In genomic region chr4:54709281-54709854, GRCh38 we compare ENCODE assay signal across 20 cellular contexts. TPM values are rescaled to one million over a fixed set of nuclear protein-coding genes. Genes with fewer than 3 reads are reported as not detected.
DNase-seq lines count a peak whose midpoint lies in the region; ATAC-seq and TF ChIP-seq lines count a peak whose summit lies in the region.
"Had no signal": no experiment of that assay in that cellular context is flagged by ENCODE, and none has a peak within 500 bp of the region (broad histone marks: within the 10 kb centered on the region; RNA-seq: fewer than 3 reads in every experiment).

No MANE protein-coding gene starts in this region.

- H3K4me3 Mint-ChIP-seq in activated T-helper 17 cell treated with anti-CD3 and anti-CD28 coated beads, Interleukin-2, amount 50 U/mL, for 72 hours = peak overlapping the region; percentile 34
- H3K4me3 Mint-ChIP-seq: activated CD4-positive, alpha-beta T cell treated with anti-CD3 and anti-CD28 coated beads, Interleukin-2, amount 10 ng/mL, durations not matched to agents 7 days and 5 days had no signal

- H3K23ac ChIP-seq in IMR-90 (ENCODE audit: low read depth, low read length) = peak overlapping the region; percentile 51; the same call in 1 of the 2 replicates

- POLR2A ChIA-PET in IMR-90 (lab: Charles Lee; ENCODE audit: unreplicated experiment) = no interaction called here

- H3K27ac ChIP-seq in IMR-90 (ENCODE audit: insufficient read depth, low read length) = peak overlapping the region; percentile 81; the same call in 1 of the 2 replicates
- H3K27ac ChIP-seq: coronary artery, GM23248, KMS-11 had no signal

- no peaks in the 10 kb centered on the region for H3K79me1 ChIP-seq in IMR-90 (ENCODE audit: low read depth in 1 of 2, low read length in 2 of 2)

- no peak overlapping the region for H4K8ac ChIP-seq in IMR-90 (ENCODE audit: low read depth in 2 of 2, low read length in 2 of 2)

- H4K20me1 ChIP-seq in IMR-90 (ENCODE audit: insufficient read depth, low read length) = no peaks in the 10 kb centered on the region

- H2AFZ ChIP-seq in IMR-90 (replicated peaks; ENCODE audit: low read length, poor library complexity) = no peak overlapping the region
- H2AFZ ChIP-seq: GM23248 had no signal

- TF ChIP-seq CTCF in IMR-90 (conservative IDR thresholded peaks at IDR 0.05; ENCODE audit: low read depth, low read length) = no peak

- H3K4me1 ChIP-seq in IMR-90 (ENCODE audit: control insufficient read depth, insufficient read depth, low read length) = peaks cover 9% of the 10 kb centered on the region
- H3K4me1 ChIP-seq: heart right ventricle had no signal

- H3K36me3 Mint-ChIP-seq in activated T-helper 17 cell treated with anti-CD3 and anti-CD28 coated beads, Interleukin-2, amount 50 U/mL, for 72 hours (ENCODE audit: low read depth) = no peaks in the 10 kb centered on the region
- H3K36me3 Mint-ChIP-seq: CD4-positive, CD25-positive, alpha-beta regulatory T cell had no signal

- DNase-seq in IMR-90 (peak; percentile 45), myocyte (ENCODE audit: low read depth) (peak; percentile 13)
- no peak for DNase-seq in activated CD4-positive, CD25-positive, alpha-beta regulatory T cell (lab: John Stamatoyannopoulos, UW)
- DNase-seq: activated CD4-positive, alpha-beta T cell treated with anti-CD3 and anti-CD28 coated beads, Interleukin-2, amount 10 ng/mL, durations not matched to agents 7 days and 5 days; anterior cingulate cortex; CD4-positive, CD25-positive, alpha-beta regulatory T cell; GDM1; GM23248; heart right ventricle; NCI-H187 treated with DMSO at 0.1 percent for 48 hours; NCI-H748 treated with DMSO at 0.1 percent for 48 hours; T1000; trophoblast cell had no signal

- H3K27me3 Mint-ChIP-seq in activated T-helper 17 cell treated with anti-CD3 and anti-CD28 coated beads, Interleukin-2, amount 50 U/mL, for 72 hours = no peaks in the 10 kb centered on the region
- H3K27me3 Mint-ChIP-seq: CD4-positive, CD25-positive, alpha-beta regulatory T cell had no signal

- no peak overlapping the region for H3K9ac ChIP-seq in IMR-90 (ENCODE audit: low read depth, low read length)
- H3K9ac ChIP-seq: GM23248, KMS-11 had no signal

- no peak overlapping the region for H3K4me3 ChIP-seq in IMR-90 (ENCODE audit: insufficient read depth, low read depth, low read length)
- H3K4me3 ChIP-seq: coronary artery, GM23248, heart right ventricle had no signal

- no peaks in the 10 kb centered on the region for H3K9me3 ChIP-seq in IMR-90 (ENCODE audit: control insufficient read depth, insufficient read depth, low read length)
- H3K9me3 ChIP-seq: heart right ventricle had no signal

- dilution Hi-C loops in IMR-90 (cut with HindIII; ENCODE audit: low sequenced_read_pairs, unreplicated experiment) = no loop called here

- H2BK5ac ChIP-seq in IMR-90 (ENCODE audit: low read depth, low read length, poor library complexity, severe bottlenecking) = peak overlapping the region; percentile 31

- peak overlapping the region; percentile 20 for H3K27ac Mint-ChIP-seq in activated T-helper 17 cell treated with anti-CD3 and anti-CD28 coated beads, Interleukin-2, amount 50 U/mL, for 72 hours
- H3K27ac Mint-ChIP-seq: activated CD4-positive, alpha-beta T cell treated with anti-CD3 and anti-CD28 coated beads, Interleukin-2, amount 10 ng/mL, durations not matched to agents 7 days and 5 days had no signal

- H2BK120ac ChIP-seq in IMR-90 (ENCODE audit: low read depth, low read length) = no peak overlapping the region

- no peak overlapping the region for H2AK5ac ChIP-seq in IMR-90 (ENCODE audit: low read depth, low read length)

- no peak overlapping the region for H2BK15ac ChIP-seq in IMR-90 (ENCODE audit: low read depth, low read length)

- no peak overlapping the region for H4K91ac ChIP-seq in IMR-90 (ENCODE audit: insufficient read depth, low read depth, low read length)

- peak; percentile 67 for ATAC-seq in GM18511 (IDR thresholded peaks at IDR 0.05; ENCODE audit: unreplicated experiment)
- ATAC-seq in IMR-90 (ENCODE audit: low read depth) = peak; percentile 67
- ATAC-seq in activated T-helper 17 cell treated with anti-CD3 and anti-CD28 coated beads, Interleukin-2, amount 50 U/mL, for 72 hours (replicated peaks) = peak; percentile 66
- ATAC-seq in HG03439 (IDR thresholded peaks at IDR 0.05; ENCODE audit: unreplicated experiment) = no peak
- ATAC-seq in HG03469 (IDR thresholded peaks at IDR 0.05; ENCODE audit: unreplicated experiment) = no peak
- no peak for ATAC-seq in GM21526 (IDR thresholded peaks at IDR 0.05; ENCODE audit: low FRiP score, unreplicated experiment)

- no peak for TF ChIP-seq POLR2A in IMR-90 (IDR thresholded peaks at IDR 0.05; ENCODE audit: low read depth, low read length)

- H2AK9ac ChIP-seq in IMR-90 (replicated peaks; ENCODE audit: low read depth, low read length, poor library complexity) = no peak overlapping the region

- 0 out of 2 replicates have a peak, but pooled peaks cover 3% of the 10 kb centered on the region for H3K9me1 ChIP-seq in IMR-90 (ENCODE audit: insufficient read depth, low read length)

- no peak overlapping the region for H3K14ac ChIP-seq in IMR-90 (replicated peaks; ENCODE audit: low read depth, low read length)

- peak overlapping the region; percentile 22; the same call in 1 of the 2 replicates for H2BK20ac ChIP-seq in IMR-90 (ENCODE audit: low read depth, low read length)

- H3K4ac ChIP-seq in IMR-90 (ENCODE audit: low read depth, low read length) = no peak overlapping the region

- H3K36me3 ChIP-seq in IMR-90 (ENCODE audit: control insufficient read depth, insufficient read depth, low read length) = peaks cover 6% of the 10 kb centered on the region
- H3K36me3 ChIP-seq: heart right ventricle had no signal

- H3K56ac ChIP-seq in IMR-90 (ENCODE audit: extremely low read depth, insufficient read depth, low read length) = no peak overlapping the region

- no CpG with 5 or more reads among the region's 8 CpGs for WGBS in IMR-90 (ENCODE audit: extremely low coverage in 2 of 2, insufficient read length in 1 of 2), 2 experiments

- no peaks in the 10 kb centered on the region for H3K9me3 Mint-ChIP-seq in activated T-helper 17 cell treated with anti-CD3 and anti-CD28 coated beads, Interleukin-2, amount 50 U/mL, for 72 hours

- peaks cover 17% of the 10 kb centered on the region for H3K4me1 Mint-ChIP-seq in activated T-helper 17 cell treated with anti-CD3 and anti-CD28 coated beads, Interleukin-2, amount 50 U/mL, for 72 hours

- intact Hi-C loops in IMR-90 (cut with micrococcal nuclease) = no loop called here

- H3K27me3 ChIP-seq in IMR-90 (ENCODE audit: control insufficient read depth, insufficient read depth, low read length) = no peaks in the 10 kb centered on the region
- H3K27me3 ChIP-seq: heart right ventricle had no signal

- no peak overlapping the region; the same call in 1 of the 2 replicates for H3K18ac ChIP-seq in IMR-90 (ENCODE audit: low read depth, low read length)

- BruUV-seq in IMR-90 (replicated peaks; lab: Mats Ljungman, UMichigan) = no TSS peak

- TF ChIP-seq RAD21 in IMR-90 (IDR thresholded peaks at IDR 0.05; ENCODE audit: low read length) = no peak

- CTCF ChIA-PET in IMR-90 (lab: Yijun Ruan, JAX) = no interaction called here

- H3K4me2 ChIP-seq in IMR-90 (ENCODE audit: low read depth, low read length) = no peak overlapping the region; the same call in 1 of the 2 replicates
- H3K4me2 ChIP-seq: KMS-11 had no signal

- no peak overlapping the region for H4K5ac ChIP-seq in IMR-90 (ENCODE audit: low read depth, low read length)

- in situ Hi-C loops in IMR-90 (cut with MboI; ENCODE audit: low sequenced_read_pairs) = no loop called here

TF ChIP-seq in IMR-90, 13 proteins besides CTCF, POLR2A, EP300 and RAD21:
- TF ChIP-seq RCOR1 (IDR thresholded peaks at IDR 0.05; ENCODE audit: insufficient replicate concordance, low read length) = no peak
- TF ChIP-seq MAFK (IDR thresholded peaks at IDR 0.05; ENCODE audit: low read depth, low read length) = no peak
- TF ChIP-seq MAZ (IDR thresholded peaks at IDR 0.05; ENCODE audit: borderline replicate concordance, low read depth, low read length) = no peak
- TF ChIP-seq, protein P1, sequence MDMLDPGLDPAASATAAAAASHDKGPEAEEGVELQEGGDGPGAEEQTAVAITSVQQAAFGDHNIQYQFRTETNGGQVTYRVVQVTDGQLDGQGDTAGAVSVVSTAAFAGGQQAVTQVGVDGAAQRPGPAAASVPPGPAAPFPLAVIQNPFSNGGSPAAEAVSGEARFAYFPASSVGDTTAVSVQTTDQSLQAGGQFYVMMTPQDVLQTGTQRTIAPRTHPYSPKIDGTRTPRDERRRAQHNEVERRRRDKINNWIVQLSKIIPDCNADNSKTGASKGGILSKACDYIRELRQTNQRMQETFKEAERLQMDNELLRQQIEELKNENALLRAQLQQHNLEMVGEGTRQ (IDR thresholded peaks at IDR 0.05; ENCODE audit: low read depth, low read length) = peak; percentile 30; the same call in 1 of the 2 replicates
- no peak for TF ChIP-seq NFE2L2 (IDR thresholded peaks at IDR 0.05; ENCODE audit: low read depth, low read length)
- no peak for TF ChIP-seq CHD1 (IDR thresholded peaks at IDR 0.05; ENCODE audit: low read depth, low read length)
- TF ChIP-seq BHLHE40 (IDR thresholded peaks at IDR 0.05; ENCODE audit: low read depth, low read length) = no peak; the same call in 1 of the 2 replicates
- TF ChIP-seq, protein P2, sequence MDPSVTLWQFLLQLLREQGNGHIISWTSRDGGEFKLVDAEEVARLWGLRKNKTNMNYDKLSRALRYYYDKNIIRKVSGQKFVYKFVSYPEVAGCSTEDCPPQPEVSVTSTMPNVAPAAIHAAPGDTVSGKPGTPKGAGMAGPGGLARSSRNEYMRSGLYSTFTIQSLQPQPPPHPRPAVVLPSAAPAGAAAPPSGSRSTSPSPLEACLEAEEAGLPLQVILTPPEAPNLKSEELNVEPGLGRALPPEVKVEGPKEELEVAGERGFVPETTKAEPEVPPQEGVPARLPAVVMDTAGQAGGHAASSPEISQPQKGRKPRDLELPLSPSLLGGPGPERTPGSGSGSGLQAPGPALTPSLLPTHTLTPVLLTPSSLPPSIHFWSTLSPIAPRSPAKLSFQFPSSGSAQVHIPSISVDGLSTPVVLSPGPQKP (IDR thresholded peaks at IDR 0.05; ENCODE audit: borderline replicate concordance, low read depth, low read length) = no peak

RNA-seq across cellular contexts. Expression of gene KIT, which starts 51.6 kb away (rescaled TPM):
- total RNA-seq in IMR-90 (2012; rRNA removed) (5.9 and 6.9 TPM in 2 replicates), myocyte (0.03 and 0.10 TPM in 2 replicates)
- polyA plus RNA-seq in IMR-90 (2012; rRNA removed) = 2.9 and 3.3 TPM in 2 replicates
- 4.5 and 4.9 TPM in 2 replicates for polyA plus RNA-seq in IMR-90 (2012; cell fraction: cytosol; rRNA removed)
- 11.2 and 13.0 TPM in 2 replicates for polyA plus RNA-seq in IMR-90 (2012; cell fraction: nucleus; rRNA removed; ENCODE audit: low replicate concordance)
- 1 to 10 TPM in 1 of 2 donors, under 1 TPM in 1; 0.69 to 1.2 TPM for total RNA-seq in activated T-helper 17 cell treated with anti-CD3 and anti-CD28 coated beads, Interleukin-2, amount 50 U/mL, for 72 hours
- polyA plus RNA-seq in myocyte (2012) = 0.04 TPM
- polyA plus RNA-seq: CD4-positive, CD25-positive, alpha-beta regulatory T cell had no signal

Comparison
In these comparisons a context has a peak if more than half of its experiments do, and no peak if none do; other contexts are left out.
1. ATAC-seq: peak in GM18511 (single experiment), IMR-90 (single experiment) and activated T-helper 17 cell treated with anti-CD3 and anti-CD28 coated beads, Interleukin-2, amount 50 U/mL, for 72 hours (single experiment); none in HG03439 (single experiment), HG03469 (single experiment) and GM21526 (single experiment).
2. DNase-seq: peak in IMR-90 (single experiment) and myocyte (single experiment); none in activated CD4-positive, CD25-positive, alpha-beta regulatory T cell (0 of 4).